ENCODE assay signal across 1 cellular context in genomic region chr1:232868793-232869491, GRCh38.
TF ChIP-seq lines count a peak whose summit lies in the region.

No MANE protein-coding gene starts in this region.

TF ChIP-seq in HEK293, 187 proteins besides CTCF, POLR2A, EP300 and RAD21 (continued from another document and continues in another):
- TF ChIP-seq YY2 (tag by site-specific recombination; IDR thresholded peaks at IDR 0.05) (peak; percentile 82), ZNF391 (tag by site-specific recombination; IDR thresholded peaks at IDR 0.05; ENCODE audit: borderline replicate concordance, low read depth) (0 out of 2 replicates have a peak, but pooled peaks have one; percentile 34), ZNF837 (tag by site-specific recombination; IDR thresholded peaks at IDR 0.05) (no peak), ZNF341 (tag by site-specific recombination; IDR thresholded peaks at IDR 0.05; ENCODE audit: low read depth) (peak; percentile 55), ZNF513 (tag by site-specific recombination; IDR thresholded peaks at IDR 0.05) (peak; percentile 32; the same call in 1 of the 2 replicates), SCRT1 (tag by site-specific recombination; IDR thresholded peaks at IDR 0.05; ENCODE audit: borderline replicate concordance) (peak; percentile 74; the same call in 1 of the 2 replicates), ZNF148 (tag by site-specific recombination; IDR thresholded peaks at IDR 0.05; ENCODE audit: borderline replicate concordance) (no peak), ZNF140 (tag by site-specific recombination; IDR thresholded peaks at IDR 0.05) (0 out of 2 replicates have a peak, but pooled peaks have one; percentile 5), ZSCAN4 (tag by site-specific recombination; IDR thresholded peaks at IDR 0.05) (peak; percentile 29; the same call in 1 of the 2 replicates), ZNF585B (tag by site-specific recombination; IDR thresholded peaks at IDR 0.05) (no peak), ZEB2 (tag by site-specific recombination; IDR thresholded peaks at IDR 0.05) (peak; percentile 93), ZXDB (tag by site-specific recombination; IDR thresholded peaks at IDR 0.05) (peak; percentile 96), ZNF768 (tag by site-specific recombination; IDR thresholded peaks at IDR 0.05) (no peak), ZBTB8A (tag by site-specific recombination; IDR thresholded peaks at IDR 0.05) (peak; percentile 60), ZNF660 (tag by site-specific recombination; IDR thresholded peaks at IDR 0.05) (peak; percentile 95), ZNF518A (tag by site-specific recombination; conservative IDR thresholded peaks at IDR 0.05; ENCODE audit: low read depth) (peak; percentile 69), ZNF521 (tag by site-specific recombination; IDR thresholded peaks at IDR 0.05) (no peak), ZNF202 (tag by site-specific recombination; IDR thresholded peaks at IDR 0.05; ENCODE audit: borderline replicate concordance) (no peak), ZNF184 (tag by site-specific recombination; IDR thresholded peaks at IDR 0.05) (peak; percentile 70; the same call in 1 of the 2 replicates), ZFP41 (tag by site-specific recombination; IDR thresholded peaks at IDR 0.05; ENCODE audit: borderline replicate concordance) (no peak), ZBTB49 (tag by site-specific recombination; IDR thresholded peaks at IDR 0.05; ENCODE audit: low read depth) (no peak), ZBTB48 (tag by site-specific recombination; IDR thresholded peaks at IDR 0.05) (peak; percentile 21; the same call in 1 of the 2 replicates), ZNF701 (tag by site-specific recombination; IDR thresholded peaks at IDR 0.05) (no peak), ZNF510 (tag by site-specific recombination; IDR thresholded peaks at IDR 0.05; ENCODE audit: insufficient replicate concordance) (no peak), ZNF76 (tag by site-specific recombination; IDR thresholded peaks at IDR 0.05; ENCODE audit: borderline replicate concordance, low read depth) (peak; percentile 45; the same call in 1 of the 2 replicates), ZNF280C (tag by site-specific recombination; IDR thresholded peaks at IDR 0.05) (no peak), ZNF10 (tag by site-specific recombination; IDR thresholded peaks at IDR 0.05) (peak; percentile 80), ZNF354C (tag by site-specific recombination; IDR thresholded peaks at IDR 0.05; ENCODE audit: borderline replicate concordance, low read depth) (no peak), ZNF473 (tag by site-specific recombination; IDR thresholded peaks at IDR 0.05) (no peak), ZNF239 (tag by site-specific recombination; IDR thresholded peaks at IDR 0.05) (peak; percentile 51; the same call in 1 of the 2 replicates), ZNF394 (tag by site-specific recombination; IDR thresholded peaks at IDR 0.05; ENCODE audit: borderline replicate concordance) (0 out of 2 replicates have a peak, but pooled peaks have one; percentile 29), ZBTB17 (tag by site-specific recombination; IDR thresholded peaks at IDR 0.05) (peak; percentile 76), ZNF366 (tag by site-specific recombination; conservative IDR thresholded peaks at IDR 0.05) (peak; percentile 84), SP3 (tag by site-specific recombination; IDR thresholded peaks at IDR 0.05) (no peak), ZBTB26 (tag by site-specific recombination; optimal IDR thresholded peaks at IDR 0.05) (no peak), EGR2 (tag by site-specific recombination; IDR thresholded peaks at IDR 0.05; ENCODE audit: low read depth) (no peak; the same call in 1 of the 2 replicates), GLI4 (tag by site-specific recombination; IDR thresholded peaks at IDR 0.05) (no peak), ZNF423 (tag by site-specific recombination; IDR thresholded peaks at IDR 0.05) (no peak), MYNN (tag by site-specific recombination; IDR thresholded peaks at IDR 0.05; ENCODE audit: borderline replicate concordance) (no peak), ZNF426 (tag by site-specific recombination; IDR thresholded peaks at IDR 0.05) (no peak), ZNF529 (tag by site-specific recombination; IDR thresholded peaks at IDR 0.05; ENCODE audit: insufficient replicate concordance) (peak; percentile 51), PRDM10 (tag by site-specific recombination; IDR thresholded peaks at IDR 0.05) (peak; percentile 92)
